Comparison of ENCODE assay signal across 8 cellular contexts in the genomic region with DNA sequence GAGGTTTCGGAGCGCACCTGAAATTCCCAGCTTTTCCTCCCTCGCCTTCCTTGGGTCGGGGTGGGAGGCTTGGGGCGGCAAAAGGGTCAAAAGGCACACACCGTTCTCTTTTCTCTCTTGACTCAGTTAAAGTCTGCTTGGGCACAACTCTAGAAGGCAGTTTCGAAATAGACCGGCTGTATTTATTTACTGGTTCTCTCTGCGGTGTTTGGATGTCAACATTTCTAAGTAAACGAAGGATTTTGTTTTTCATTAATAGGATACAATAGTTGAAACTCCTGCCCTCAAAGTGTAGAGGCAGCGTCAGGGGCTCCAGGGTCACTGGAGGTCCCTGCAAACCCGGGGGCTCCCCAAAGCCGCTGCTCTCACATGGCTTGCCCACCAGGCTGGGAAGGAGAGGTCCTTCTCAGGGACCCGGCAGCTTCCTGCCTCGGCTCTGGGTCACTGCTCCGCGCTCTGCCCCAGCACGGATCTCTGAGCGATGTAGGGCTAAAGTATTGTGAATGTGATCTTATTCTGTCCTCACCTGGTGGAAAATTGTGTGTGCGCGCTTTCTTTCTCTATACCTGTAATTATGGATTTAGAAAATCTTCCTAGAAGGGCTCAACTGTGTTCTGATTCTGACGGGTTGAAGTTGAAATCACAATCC. TPM values are rescaled to one million over a fixed set of nuclear protein-coding genes. Genes with fewer than 3 reads are reported as not detected.
DNase-seq lines count a peak whose midpoint lies in the region; ATAC-seq and TF ChIP-seq lines count a peak whose summit lies in the region.

No MANE protein-coding gene starts in this region.

- DNase-seq in ELF-1 (ENCODE audit: low read depth, low spot score) = peak; percentile 9
- DNase-seq in SK-N-SH = peak; percentile 47
- DNase-seq in esophagus muscularis mucosa (ENCODE audit: extremely low spot score) = no peak
- no peak for DNase-seq in DMS153 treated with DMSO at 0.1 percent for 48 hours (lab: John Stamatoyannopoulos, UW; ENCODE audit: unreplicated experiment)

- H3K4me2 ChIP-seq in SK-N-SH (peak overlapping the region; percentile 90), parathyroid adenoma (ENCODE audit: low read length) (peak overlapping the region; percentile 59)

- TF ChIP-seq CTCF in SK-N-SH (IDR thresholded peaks at IDR 0.05) (no peak), esophagus muscularis mucosa (IDR thresholded peaks at IDR 0.05) (no peak), parathyroid adenoma (IDR thresholded peaks at IDR 0.05) (no peak)

- ATAC-seq in GM21723 (IDR thresholded peaks at IDR 0.05; ENCODE audit: unreplicated experiment) = no peak
- no peak for ATAC-seq in GM21528 (IDR thresholded peaks at IDR 0.05; ENCODE audit: low FRiP score, unreplicated experiment)
- no peak for ATAC-seq in GM21390 (IDR thresholded peaks at IDR 0.05; ENCODE audit: unreplicated experiment)

- H4K20me1 ChIP-seq in SK-N-SH (ENCODE audit: insufficient read depth) = no peaks in the 10 kb centered on the region; the same call in 1 of the 2 replicates

- peaks cover 5% of the 10 kb centered on the region for H3F3A ChIP-seq in SK-N-SH (replicated peaks; ENCODE audit: insufficient read depth)

- no peak for TF ChIP-seq POLR2A in esophagus muscularis mucosa (IDR thresholded peaks at IDR 0.05; ENCODE audit: low read depth)

- intact Hi-C loops in esophagus muscularis mucosa (cut with DNase I) = no loop called here

- WGBS in SK-N-SH (ENCODE audit: low lambda C conversion rate) = 6% methylated on average over 21 of the region's 22 CpGs
- 10% methylated on average over 19 of the region's 22 CpGs for WGBS in esophagus muscularis mucosa

- peak overlapping the region; percentile 73 to 78 for H3K4me3 ChIP-seq in SK-N-SH (ENCODE audit: low read depth in 2 of 2, low read length in 1 of 2)
- peak overlapping the region; percentile 78 to 95 (median 91) for H3K4me3 ChIP-seq in esophagus muscularis mucosa
- H3K4me3 ChIP-seq in parathyroid adenoma (ENCODE audit: low read depth, low read length) = peak overlapping the region; percentile 42

- H3K9ac ChIP-seq in SK-N-SH (peak overlapping the region; percentile 62), parathyroid adenoma (no peak overlapping the region)

- TF ChIP-seq RAD21 in SK-N-SH (IDR thresholded peaks at IDR 0.05; ENCODE audit: low read length) = no peak

- no peak for TF ChIP-seq EP300 in SK-N-SH (IDR thresholded peaks at IDR 0.05; ENCODE audit: borderline replicate concordance in 1 of 2, low read depth in 1 of 2, low read length in 1 of 2)
- TF ChIP-seq EP300 in esophagus muscularis mucosa (IDR thresholded peaks at IDR 0.05) = no peak

- no peaks in the 10 kb centered on the region for H3K9me2 ChIP-seq in SK-N-SH

- H3K27me3 ChIP-seq in SK-N-SH (ENCODE audit: insufficient read depth) (no peaks in the 10 kb centered on the region), esophagus muscularis mucosa (no peaks in the 10 kb centered on the region), parathyroid adenoma (ENCODE audit: control insufficient read depth, insufficient read depth, low read length) (no peaks in the 10 kb centered on the region)

- H3K27ac ChIP-seq in SK-N-SH (ENCODE audit: low read depth in 2 of 2, low read length in 1 of 2) (peak overlapping the region in 1 of 2 experiments; percentile 55; a peak in 1 of 4 replicates), esophagus muscularis mucosa (replicated peaks in 1 of 4) (peak overlapping the region; percentile 83 to 91 (median 85)), parathyroid adenoma (no peak overlapping the region)

- POLR2A ChIA-PET in SK-N-SH (lab: Yijun Ruan, JAX) = interaction anchor here (0.6 kb wide), 1 partner anchor 152 kb away, joined by 3 read pairs; no protein-coding TSS in a partner anchor

- CTCF ChIA-PET in SK-N-SH (lab: Yijun Ruan, JAX) = interaction anchor here (0.9 to 3.1 kb wide), 3 partner anchors 12 to 115 kb away, joined by 3 to 15 read pairs (median 3); no protein-coding TSS in a partner anchor

- peak overlapping the region; percentile 96 for H2AFZ ChIP-seq in SK-N-SH (ENCODE audit: low read depth)
- peak overlapping the region; percentile 78 for H2AFZ ChIP-seq in parathyroid adenoma

- H3K9me3 ChIP-seq in SK-N-SH (no peaks in the 10 kb centered on the region), esophagus muscularis mucosa (no peaks in the 10 kb centered on the region), parathyroid adenoma (ENCODE audit: control insufficient read depth, low read length) (no peaks in the 10 kb centered on the region)

- H3K36me3 ChIP-seq in SK-N-SH (replicated peaks in 1 of 2; ENCODE audit: control insufficient read depth in 1 of 2, insufficient read depth in 2 of 2, low read length in 1 of 2) (no peaks in the 10 kb centered on the region), esophagus muscularis mucosa (no peaks in the 10 kb centered on the region), parathyroid adenoma (ENCODE audit: control insufficient read depth, insufficient read depth, low read length) (no peaks in the 10 kb centered on the region)

- H3K4me1 ChIP-seq in SK-N-SH (ENCODE audit: control insufficient read depth in 1 of 2, insufficient read depth in 2 of 2, low read depth in 1 of 2, low read length in 1 of 2) (peaks cover 4 to 9% of the 10 kb centered on the region in 2 experiments; a peak in 1 of 4 replicates), esophagus muscularis mucosa (peaks cover 2 to 38% (median 30%) of the 10 kb centered on the region in 4 donors), parathyroid adenoma (peaks cover 4% of the 10 kb centered on the region)

- peaks cover 45% of the 10 kb centered on the region for H3K79me2 ChIP-seq in SK-N-SH (ENCODE audit: insufficient read depth)
- peaks cover 15% of the 10 kb centered on the region for H3K79me2 ChIP-seq in parathyroid adenoma

TF ChIP-seq in SK-N-SH, 30 proteins besides CTCF, POLR2A, EP300 and RAD21:
- TF ChIP-seq FOSL2 (IDR thresholded peaks at IDR 0.05; ENCODE audit: borderline replicate concordance, low read depth) (no peak), FOXM1 (IDR thresholded peaks at IDR 0.05; ENCODE audit: low read depth) (no peak), PBX3 (IDR thresholded peaks at IDR 0.05) (no peak), TAF1 (IDR thresholded peaks at IDR 0.05; ENCODE audit: borderline replicate concordance, low read depth, low read length) (no peak)

RNA-seq across cellular contexts. Expression of gene BMERB1, which starts 1.0 kb away (rescaled TPM):
- polyA plus RNA-seq in SK-N-SH (2012; rRNA removed) = 33.9 and 41.4 TPM in 2 replicates
- 27.2 and 29.9 TPM in 2 replicates for polyA plus RNA-seq in SK-N-SH (2012; cell fraction: cytosol; rRNA removed)
- 28.1 and 28.4 TPM in 2 replicates for polyA plus RNA-seq in SK-N-SH (2012; cell fraction: nucleus; rRNA removed)
- total RNA-seq in esophagus muscularis mucosa = 100 to 1,000 TPM in 2 of 4 donors, 10 to 100 TPM in 2; 75.6 to 103 (median 92.9) TPM

RNA-seq across cellular contexts. Expression of gene MPV17L, which starts 39.8 kb away (rescaled TPM):
- polyA plus RNA-seq in SK-N-SH (2012; rRNA removed) = 0.43 and 0.57 TPM in 2 replicates
- polyA plus RNA-seq in SK-N-SH (2012; cell fraction: cytosol; rRNA removed) = 0.46 and 0.68 TPM in 2 replicates
- polyA plus RNA-seq in SK-N-SH (2012; cell fraction: nucleus; rRNA removed) = 0.14 and 0.31 TPM in 2 replicates
- 1 to 10 TPM; 6.6 to 9.5 (median 9.3) TPM for total RNA-seq in esophagus muscularis mucosa

RNA-seq across cellular contexts. Expression of gene NPIPA5, which starts 57.2 kb away (rescaled TPM):
- 0.24 and 0.46 TPM in 2 replicates for polyA plus RNA-seq in SK-N-SH (2012; rRNA removed)
- 0.14 and 0.67 TPM in 2 replicates for polyA plus RNA-seq in SK-N-SH (2012; cell fraction: cytosol; rRNA removed)
- polyA plus RNA-seq in SK-N-SH (2012; cell fraction: nucleus; rRNA removed) = 0.59 and 1.4 TPM in 2 replicates
- total RNA-seq in esophagus muscularis mucosa = 10 to 100 TPM; 10.4 to 35.5 (median 17.5) TPM

Comparison
In these comparisons a context has a peak if more than half of its experiments do, and no peak if none do; other contexts are left out.
1. DNase-seq: peak in ELF-1 (single experiment) and SK-N-SH (single experiment); none in esophagus muscularis mucosa (single experiment) and DMS153 treated with DMSO at 0.1 percent for 48 hours (single experiment).
2. Peak in every context shown above with its lines, with median percentiles within 50 percentile points of each other: H3K4me3 ChIP-seq.